In the genomic region with DNA sequence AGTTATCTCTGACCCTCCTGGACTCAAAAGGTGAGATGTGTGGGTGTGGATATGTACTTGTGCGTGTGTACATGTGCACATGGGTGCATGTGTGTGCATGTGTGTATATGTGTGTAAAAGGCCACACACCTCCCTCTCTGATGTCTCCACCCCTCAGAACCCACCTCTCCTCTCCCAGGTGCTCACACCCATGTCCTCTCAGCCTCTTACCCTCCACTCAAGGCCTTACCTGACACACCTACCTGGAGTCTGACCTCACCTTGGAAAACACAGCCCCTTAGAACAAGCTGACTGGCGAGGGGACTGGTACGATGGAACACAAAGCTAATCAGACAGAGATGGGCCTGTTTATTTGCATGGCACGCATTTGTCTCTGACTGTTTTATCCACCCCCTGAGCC, we compare ENCODE assay signal across 34 cellular contexts. TPM values are rescaled to one million over a fixed set of nuclear protein-coding genes. Genes with fewer than 3 reads are reported as not detected.
"Had no signal": no experiment of that assay in that cellular context is flagged by ENCODE, and none has a peak within 500 bp of the region (broad histone marks: within the 10 kb centered on the region; RNA-seq: fewer than 3 reads in every experiment).

No MANE protein-coding gene starts in this region.

- H3K36me3 ChIP-seq: heart right ventricle, lower lobe of right lung, pancreas, prostate gland, sigmoid colon, stomach, thyroid gland, transverse colon, upper lobe of right lung had no signal

- H2AFZ ChIP-seq: hepatocyte had no signal

- FAIRE-seq: pancreas, small intestine, urothelium cell line had no signal

- H3K27me3 ChIP-seq: hepatocyte, pancreas, testis, thyroid gland, transverse colon had no signal

- H3K4me3 Mint-ChIP-seq: naive thymus-derived CD4-positive, alpha-beta T cell; natural killer cell treated with Interleukin-12 subunit alpha and Interleukin-12 subunit beta and Interleukin-15 and Interleukin-18, amount 100 ng/mL, for 72 hours; stimulated activated memory B cell treated with anti-CD40 and anti-IgM and Interleukin-4, amounts not matched to agents 10 μg/mL and 1 μg/mL and 100 μg/mL, for 72 hours had no signal

- H3K9me3 Mint-ChIP-seq: naive thymus-derived CD4-positive, alpha-beta T cell; natural killer cell treated with Interleukin-12 subunit alpha and Interleukin-12 subunit beta and Interleukin-15 and Interleukin-18, amount 100 ng/mL, for 72 hours had no signal

- H3K9me3 ChIP-seq: heart right ventricle, lower lobe of right lung, mucosa of descending colon, pancreas, prostate gland, sigmoid colon, stomach, testis, thyroid gland, transverse colon, upper lobe of right lung had no signal

- H3K4me3 ChIP-seq: heart right ventricle, hepatocyte, lower lobe of right lung, mucosa of descending colon, pancreas, prostate gland, sigmoid colon, stomach, testis, thyroid gland, transverse colon, upper lobe of right lung had no signal

- H3K36me3 Mint-ChIP-seq: naive thymus-derived CD4-positive, alpha-beta T cell; natural killer cell treated with Interleukin-12 subunit alpha and Interleukin-12 subunit beta and Interleukin-15 and Interleukin-18, amount 100 ng/mL, for 72 hours; stimulated activated memory B cell treated with anti-CD40 and anti-IgM and Interleukin-4, amounts not matched to agents 10 μg/mL and 1 μg/mL and 100 μg/mL, for 72 hours had no signal

- H3K4me2 ChIP-seq: hepatocyte had no signal

- H3K79me2 ChIP-seq: hepatocyte had no signal

- DNase-seq: heart right ventricle; islet precursor cell; kidney glomerular epithelial cell; left cardiac atrium; lower lobe of right lung; mammary epithelial cell; mesendoderm; midbrain; mucosa of descending colon; naive thymus-derived CD4-positive, alpha-beta T cell; nucleus accumbens; retina; right cardiac atrium; sigmoid colon; small intestine; stimulated activated CD4-positive, alpha-beta T cell treated with anti-CD3 and anti-CD28 coated beads, Interleukin-1b, Interleukin-23, amount 100 ng/mL, for 48 hours; stimulated activated CD4-positive, alpha-beta T cell treated with anti-CD3 and anti-CD28 coated beads, Interleukin-2, amount 100 ng/mL, for 48 hours; stimulated activated CD4-positive, alpha-beta T cell treated with anti-CD3 and anti-CD28 coated beads, Interleukin-4, amount 100 ng/mL, for 4 hours; stimulated activated CD8-positive, alpha-beta memory T cell treated with anti-CD3 and anti-CD28 coated beads, Interleukin-4, amount 100 ng/mL, for 48 hours; stimulated activated naive CD8-positive, alpha-beta T cell treated with anti-CD3 and anti-CD28 coated beads, Interleukin-15, Interleukin-2, amounts not matched to agents 100 U/mL and 50 U/mL, for 24 hours; stomach; testis; thyroid gland; transverse colon; upper lobe of right lung had no signal

- ATAC-seq: heart right ventricle; left cardiac atrium; left lobe of liver; lower lobe of right lung; mucosa of descending colon; naive thymus-derived CD4-positive, alpha-beta T cell; natural killer cell treated with Interleukin-12 subunit alpha and Interleukin-12 subunit beta and Interleukin-15 and Interleukin-18, amount 100 ng/mL, for 72 hours; pancreas; right cardiac atrium; stimulated activated memory B cell treated with anti-CD40 and anti-IgM and Interleukin-4, amounts not matched to agents 10 μg/mL and 1 μg/mL and 100 μg/mL, for 72 hours; stimulated activated naive CD8-positive, alpha-beta T cell treated with anti-CD3 and anti-CD28 coated beads, Interleukin-15, Interleukin-2, amounts not matched to agents 100 U/mL and 50 U/mL, for 24 hours; upper lobe of right lung had no signal

- H3K27ac ChIP-seq: heart right ventricle, hepatocyte, lower lobe of right lung, pancreas, prostate gland, sigmoid colon, stomach, testis, thyroid gland, transverse colon, upper lobe of right lung had no signal

- H3K27ac Mint-ChIP-seq: naive thymus-derived CD4-positive, alpha-beta T cell; natural killer cell treated with Interleukin-12 subunit alpha and Interleukin-12 subunit beta and Interleukin-15 and Interleukin-18, amount 100 ng/mL, for 72 hours; stimulated activated memory B cell treated with anti-CD40 and anti-IgM and Interleukin-4, amounts not matched to agents 10 μg/mL and 1 μg/mL and 100 μg/mL, for 72 hours had no signal

- H3K4me1 ChIP-seq: heart right ventricle, prostate gland, testis, transverse colon, upper lobe of right lung had no signal

RNA-seq across cellular contexts. Expression of a gene that starts 6.2 kb away (rescaled TPM):
- total RNA-seq: myocyte, osteoblast had no signal
- polyA plus RNA-seq: heart right ventricle; mammary epithelial cell; naive thymus-derived CD4-positive, alpha-beta T cell had no signal
